ENCODE assay signal across 27 cellular contexts in the genomic region with DNA sequence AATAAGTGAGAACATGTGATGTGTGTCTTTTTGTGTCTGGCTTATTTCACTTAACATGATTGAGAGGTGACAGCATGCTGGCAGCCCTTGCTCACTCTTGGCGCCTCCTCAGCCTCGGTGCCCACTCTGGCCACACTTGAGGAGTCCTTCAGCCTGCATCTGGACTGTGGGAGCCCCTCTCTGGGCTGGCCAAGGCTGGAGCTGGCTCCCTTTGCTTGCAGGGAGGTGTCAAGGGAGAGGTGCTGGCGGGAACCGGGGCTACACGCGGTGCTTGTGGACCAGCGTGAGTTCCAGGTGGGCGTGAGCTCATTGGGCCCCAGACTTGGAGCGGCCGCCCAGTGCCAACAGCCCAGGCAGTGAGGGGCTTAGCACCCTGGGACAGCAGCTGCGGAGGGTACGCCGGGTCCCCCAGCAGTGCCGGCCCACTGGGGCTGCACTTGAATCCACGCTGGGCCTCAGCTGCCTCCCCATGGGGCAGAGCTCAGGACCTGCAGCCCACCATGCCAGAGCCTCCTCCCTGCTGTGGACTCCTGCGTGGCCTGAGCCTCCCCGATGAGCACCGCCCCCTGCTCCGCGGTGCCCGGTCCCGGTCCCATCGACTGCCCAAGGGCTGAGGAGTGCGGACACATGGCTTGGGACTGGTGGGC.
"Had no signal": no experiment of that assay in that cellular context is flagged by ENCODE, and none has a peak within 500 bp of the region (broad histone marks: within the 10 kb centered on the region; RNA-seq: fewer than 3 reads in every experiment).

No MANE protein-coding gene starts in this region.

- H3K27me3 ChIP-seq: ovary, right atrium auricular region, right lobe of liver, suprapubic skin, tibial artery, vagina had no signal

- H3K4me3 ChIP-seq: lower lobe of right lung, ovary, right atrium auricular region, right lobe of liver, smooth muscle cell, suprapubic skin, thoracic aorta, tibial artery, vagina had no signal

- FAIRE-seq: islet of Langerhans had no signal

- H3K9me3 ChIP-seq: lower lobe of right lung, right atrium auricular region, right lobe of liver, thoracic aorta, vagina had no signal

- H3K27ac ChIP-seq: lower lobe of right lung, ovary, right atrium auricular region, right lobe of liver, suprapubic skin, thoracic aorta, tibial artery, vagina had no signal

- H3K4me1 ChIP-seq: lower lobe of right lung, right atrium auricular region, right lobe of liver, suprapubic skin, tibial artery, vagina had no signal

- DNase-seq: head of caudate nucleus; hypothalamus; immature natural killer cell; left cardiac atrium; left ventricle myocardium superior; lower lobe of right lung; mammary epithelial cell; mesendoderm; naive B cell; natural killer cell; nephron progenitor cell; ovary; right lobe of liver; stimulated activated CD4-positive, alpha-beta T cell treated with anti-CD3 and anti-CD28 coated beads, Interleukin-12 subunit alpha, Interleukin-12 subunit beta, amount 100 ng/mL, for 4 hours; stimulated activated CD4-positive, alpha-beta T cell treated with anti-CD3 and anti-CD28 coated beads, Interleukin-15, amount 100 ng/mL, for 24 hours; stimulated activated CD4-positive, alpha-beta T cell treated with anti-CD3 and anti-CD28 coated beads, Interleukin-2, amount 100 ng/mL, for 24 hours; stimulated activated CD4-positive, alpha-beta T cell treated with anti-CD3 and anti-CD28 coated beads, Interleukin-4, amount 100 ng/mL, for 1 hour; stimulated activated naive CD4-positive, alpha-beta T cell; trophoblast cell had no signal

- ATAC-seq: left cardiac atrium, left lobe of liver, left ventricle myocardium superior, lower lobe of right lung, natural killer cell had no signal

- H3K36me3 ChIP-seq: lower lobe of right lung, ovary, right atrium auricular region, right lobe of liver, suprapubic skin, thoracic aorta, tibial artery, vagina had no signal
